ENCODE assay signal across 35 cellular contexts in genomic region chr21:42429021-42429420, GRCh38. TPM values are rescaled to one million over a fixed set of nuclear protein-coding genes. Genes with fewer than 3 reads are reported as not detected.
"Had no signal": no experiment of that assay in that cellular context is flagged by ENCODE, and none has a peak within 500 bp of the region (broad histone marks: within the 10 kb centered on the region; RNA-seq: fewer than 3 reads in every experiment).

No MANE protein-coding gene starts in this region.

- H3K4me3 Mint-ChIP-seq: dendritic cell treated with granulocyte-macrophage colony-stimulating factor and Interleukin-4, amounts not matched to agents 40 ng/mL and 50 ng/mL, for 4 days; endodermal cell; nephron; neural progenitor cell; stimulated activated effector memory CD8-positive, alpha-beta T cell treated with anti-CD3 and anti-CD28 coated beads, Interleukin-12 subunit alpha, Interleukin-12 subunit beta, amount 100 ng/mL, for 72 hours had no signal

- DNase-seq: colonic mucosa; effector CD8-positive, alpha-beta T cell; endodermal cell; foreskin fibroblast; gastrocnemius medialis; heart left ventricle; left cardiac atrium; left lung; mesenchymal stem cell; midbrain; naive thymus-derived CD4-positive, alpha-beta T cell; sigmoid colon; stimulated activated CD4-positive, alpha-beta T cell treated with anti-CD3 and anti-CD28 coated beads, Interleukin-2, amount 100 ng/mL, for 24 hours; stimulated activated CD4-positive, alpha-beta T cell treated with anti-CD3 and anti-CD28 coated beads, Interleukin-4, amount 100 ng/mL, for 24 hours; stimulated activated naive CD4-positive, alpha-beta T cell treated with Interleukin-2 at 50 U/mL for 16 hours; stomach; thyroid gland; trophoblast cell had no signal

- H3K36me3 Mint-ChIP-seq: neural progenitor cell had no signal

- H3K4me3 ChIP-seq: colonic mucosa, gastrocnemius medialis, heart left ventricle, hepatocyte, left lung, neural progenitor cell, prostate gland, right atrium auricular region, sigmoid colon, stomach, thyroid gland had no signal

- H3K4me1 Mint-ChIP-seq: endodermal cell, nephron, neural progenitor cell had no signal

- H3K36me3 ChIP-seq: colonic mucosa, gastrocnemius medialis, heart left ventricle, left lung, neural progenitor cell, prostate gland, right atrium auricular region, sigmoid colon, thyroid gland had no signal

- H3K27ac Mint-ChIP-seq: dendritic cell treated with granulocyte-macrophage colony-stimulating factor and Interleukin-4, amounts not matched to agents 40 ng/mL and 50 ng/mL, for 4 days; endodermal cell; nephron; neural progenitor cell; stimulated activated effector memory CD8-positive, alpha-beta T cell treated with anti-CD3 and anti-CD28 coated beads, Interleukin-12 subunit alpha, Interleukin-12 subunit beta, amount 100 ng/mL, for 72 hours had no signal

- H3K4me1 ChIP-seq: colonic mucosa, gastrocnemius medialis, neural progenitor cell, parathyroid adenoma, prostate gland, sigmoid colon, thyroid gland had no signal

- H3K27me3 ChIP-seq: colonic mucosa, hepatocyte, neural progenitor cell, right atrium auricular region, thyroid gland had no signal

- H3K9me3 ChIP-seq: gastrocnemius medialis, prostate gland, thyroid gland had no signal

- H3K27ac ChIP-seq: colonic mucosa, epithelial cell of prostate, gastrocnemius medialis, heart left ventricle, hepatocyte, left lung, neural progenitor cell, parathyroid adenoma, prostate gland, right atrium auricular region, sigmoid colon, stomach, thyroid gland had no signal

- H3K9ac ChIP-seq: neural progenitor cell, parathyroid adenoma had no signal

- ATAC-seq: esophagus mucosa; gastrocnemius medialis; heart left ventricle; left cardiac atrium; left lung; naive thymus-derived CD4-positive, alpha-beta T cell; stimulated activated effector memory CD8-positive, alpha-beta T cell treated with anti-CD3 and anti-CD28 coated beads, Interleukin-12 subunit alpha, Interleukin-12 subunit beta, amount 100 ng/mL, for 72 hours had no signal

- H3K9me3 Mint-ChIP-seq: stimulated activated effector memory CD8-positive, alpha-beta T cell treated with anti-CD3 and anti-CD28 coated beads, Interleukin-12 subunit alpha, Interleukin-12 subunit beta, amount 100 ng/mL, for 72 hours had no signal

RNA-seq across cellular contexts. Expression of gene UBASH3A, which starts 25.3 kb away (rescaled TPM):
- total RNA-seq: endodermal cell, glomerular endothelial cell, hepatocyte, kidney epithelial cell, lung microvascular endothelial cell, osteoblast, sigmoid colon, temporal lobe had no signal
- polyA plus RNA-seq: hepatocyte had no signal

RNA-seq across cellular contexts. Expression of gene TMPRSS3, which starts 33.2 kb away (rescaled TPM):
- total RNA-seq: endodermal cell, gastrocnemius medialis, glomerular endothelial cell, lung microvascular endothelial cell, osteoblast, skeletal muscle tissue, temporal lobe, urinary bladder had no signal
- polyA plus RNA-seq: heart left ventricle, urinary bladder had no signal
